Comparison of ENCODE assay signal across 8 cellular contexts in genomic region chr17:57045868-57046671, GRCh38. TPM values are rescaled to one million over a fixed set of nuclear protein-coding genes. Genes with fewer than 3 reads are reported as not detected.
A peak's percentile ranks its signal among the peaks of the same experiment; 100 is the strongest.
DNase-seq lines count a peak whose midpoint lies in the region; ATAC-seq and TF ChIP-seq lines count a peak whose summit lies in the region.

No MANE protein-coding gene starts in this region.

- H3K4me1 Mint-ChIP-seq in glutamatergic neuron (ENCODE audit: low read depth, unreplicated experiment), result no peaks in the 10 kb centered on the region

- H3K4me3 Mint-ChIP-seq in glutamatergic neuron (ENCODE audit: unreplicated experiment), result no peak overlapping the region

- no peaks in the 10 kb centered on the region for H3K36me3 Mint-ChIP-seq in glutamatergic neuron (ENCODE audit: unreplicated experiment)

- peaks cover 3% of the 10 kb centered on the region for H3K27me3 Mint-ChIP-seq in glutamatergic neuron (ENCODE audit: unreplicated experiment)

- H3K27ac Mint-ChIP-seq in glutamatergic neuron (ENCODE audit: unreplicated experiment), result peak overlapping the region; percentile 22

- TF ChIP-seq CTCF in GM10248 (IDR thresholded peaks at IDR 0.05; ENCODE audit: control extremely low read depth, extremely low read depth, low read depth, missing control alignments) (no peak), glutamatergic neuron (IDR thresholded peaks at IDR 0.05; ENCODE audit: partially characterized antibody, unreplicated experiment) (no peak)

- POLR2A ChIA-PET in GM10248 (lab: Yijun Ruan, JAX), result no interaction called here

- CTCF ChIA-PET in GM10248 (lab: Yijun Ruan, JAX), result interaction anchor here (1.0 to 1.5 kb wide), 3 partner anchors 9 to 36 kb away, joined by 3 read pairs; no protein-coding TSS in a partner anchor

- ATAC-seq in HG02970 (IDR thresholded peaks at IDR 0.05; ENCODE audit: low FRiP score, unreplicated experiment) (peak; percentile 49), GM18519 (IDR thresholded peaks at IDR 0.05; ENCODE audit: low FRiP score, unreplicated experiment) (no peak)

- in situ Hi-C loops in G401 (cut with HindIII; ENCODE audit: low sequenced_read_pairs), result no loop called here

- peaks cover 2% of the 10 kb centered on the region for H3K9me3 Mint-ChIP-seq in glutamatergic neuron (ENCODE audit: unreplicated experiment)

- peak; percentile 67 for DNase-seq in GM10248 (ENCODE audit: extremely low spot score)
- DNase-seq in activated CD8-positive, alpha-beta memory T cell treated with anti-CD3 and anti-CD28 coated beads, Interleukin-2, amount 50 U/mL, for 4 hours, result peak; percentile 35
- peak; percentile 58 for DNase-seq in glutamatergic neuron
- peak in 3 of 4 experiments; percentile 2 to 7 (median 3) for DNase-seq in stimulated activated CD4-positive, alpha-beta T cell treated with anti-CD3 and anti-CD28 coated beads, Interleukin-1b, Interleukin-23, amount 100 ng/mL, for 24 hours (ENCODE audit: low read depth in 4 of 4, low spot score in 1 of 4)
- no peak for DNase-seq in 8988T
- DNase-seq in G401 (ENCODE audit: low spot score), result no peak

RNA-seq across cellular contexts. Expression of gene AKAP1, which starts 39.0 kb away (rescaled TPM):
- total RNA-seq in glutamatergic neuron (ENCODE audit: unreplicated experiment), result 35.6 TPM
- total RNA-seq in G401 (2014; rRNA removed; shearing (Covaris generic)), result 5.4 and 5.7 TPM in 2 replicates

Comparison
In these comparisons a context has a peak if more than half of its experiments do, and no peak if none do; other contexts are left out.
1. DNase-seq: peak in GM10248 (single experiment), activated CD8-positive, alpha-beta memory T cell treated with anti-CD3 and anti-CD28 coated beads, Interleukin-2, amount 50 U/mL, for 4 hours (single experiment), glutamatergic neuron (single experiment) and stimulated activated CD4-positive, alpha-beta T cell treated with anti-CD3 and anti-CD28 coated beads, Interleukin-1b, Interleukin-23, amount 100 ng/mL, for 24 hours (3 of 4); none in 8988T (single experiment) and G401 (single experiment).